Comparison of ENCODE assay signal across 21 cellular contexts in genomic region chr15:28318828-28319227, GRCh38. TPM values are rescaled to one million over a fixed set of nuclear protein-coding genes. Genes with fewer than 3 reads are reported as not detected.
"Had no signal": no experiment of that assay in that cellular context is flagged by ENCODE, and none has a peak within 500 bp of the region (broad histone marks: within the 10 kb centered on the region; RNA-seq: fewer than 3 reads in every experiment).

No MANE protein-coding gene starts in this region.

RNA-seq across cellular contexts. Expression of gene GOLGA6L24, which starts 39.1 kb away (rescaled TPM):
- total RNA-seq: activated naive CD4-positive, alpha-beta T cell treated with anti-CD3 and anti-CD28 coated beads for 36 hours; activated naive CD4-positive, alpha-beta T cell treated with anti-CD3 and anti-CD28 coated beads, Interleukin-2, amount 50 U/mL, for 72 hours; activated naive CD8-positive, alpha-beta T cell treated with anti-CD3 and anti-CD28 coated beads for 36 hours; activated naive CD8-positive, alpha-beta T cell treated with anti-CD3 and anti-CD28 coated beads, Interleukin-2, amount 10 ng/mL, durations not matched to agents 7 days and 5 days; activated T-cell treated with anti-CD3 and anti-CD28 coated beads, Interleukin-2, amount 50 U/mL, for 4 hours; activated T-cell treated with anti-CD3 and anti-CD28 coated beads, Interleukin-2, amount 50 U/mL, for 72 hours; activated T-helper 1 cell treated with anti-CD3 and anti-CD28 coated beads, Interleukin-12 subunit alpha, Interleukin-12 subunit beta, Interleukin-2, Interleukin-4 antibody, amounts not matched to agents 30 ng/mL and 10 ng/mL and 1 ng/mL, durations not matched to agents 14 hours and 24 hours and 36 hours; activated T-helper 17 cell treated with anti-CD3 and anti-CD28 coated beads, Interleukin-2, amount 50 U/mL, for 72 hours; activated T-helper 2 cell treated with anti-CD3 and anti-CD28 coated beads, Interferon-gamma antibody, Interleukin-2, Interleukin-4, amounts not matched to agents 10 μg/mL and 5 μg/mL and 100 μg/mL, durations not matched to agents 14 hours and 24 hours and 36 hours; adrenal gland; aorta; astrocyte; body of pancreas; breast epithelium; bronchial epithelial cell; cardiac muscle cell; cardiac septum; cerebellum; chondrocyte had no signal
- polyA plus RNA-seq: adipose tissue, adrenal gland, aorta, cardiac muscle cell had no signal

RNA-seq across cellular contexts. Expression of gene GOLGA8F, which starts 59.6 kb away (rescaled TPM):
- total RNA-seq: activated naive CD4-positive, alpha-beta T cell treated with anti-CD3 and anti-CD28 coated beads for 36 hours; activated naive CD4-positive, alpha-beta T cell treated with anti-CD3 and anti-CD28 coated beads, Interleukin-2, amount 50 U/mL, for 72 hours; activated naive CD8-positive, alpha-beta T cell treated with anti-CD3 and anti-CD28 coated beads for 36 hours; activated naive CD8-positive, alpha-beta T cell treated with anti-CD3 and anti-CD28 coated beads, Interleukin-2, amount 10 ng/mL, durations not matched to agents 7 days and 5 days; activated T-cell treated with anti-CD3 and anti-CD28 coated beads, Interleukin-2, amount 50 U/mL, for 4 hours; activated T-cell treated with anti-CD3 and anti-CD28 coated beads, Interleukin-2, amount 50 U/mL, for 72 hours; activated T-helper 1 cell treated with anti-CD3 and anti-CD28 coated beads, Interleukin-12 subunit alpha, Interleukin-12 subunit beta, Interleukin-2, Interleukin-4 antibody, amounts not matched to agents 30 ng/mL and 10 ng/mL and 1 ng/mL, durations not matched to agents 14 hours and 24 hours and 36 hours; activated T-helper 17 cell treated with anti-CD3 and anti-CD28 coated beads, Interleukin-2, amount 50 U/mL, for 72 hours; activated T-helper 2 cell treated with anti-CD3 and anti-CD28 coated beads, Interferon-gamma antibody, Interleukin-2, Interleukin-4, amounts not matched to agents 10 μg/mL and 5 μg/mL and 100 μg/mL, durations not matched to agents 14 hours and 24 hours and 36 hours; adrenal gland; aorta; ascending aorta; astrocyte; body of pancreas; breast epithelium; bronchial epithelial cell; cardiac muscle cell; cardiac septum; chondrocyte had no signal
- polyA plus RNA-seq: adipose tissue, adrenal gland, aorta, cardiac muscle cell had no signal
